Comparison of ENCODE assay signal across 22 cellular contexts in the genomic region with DNA sequence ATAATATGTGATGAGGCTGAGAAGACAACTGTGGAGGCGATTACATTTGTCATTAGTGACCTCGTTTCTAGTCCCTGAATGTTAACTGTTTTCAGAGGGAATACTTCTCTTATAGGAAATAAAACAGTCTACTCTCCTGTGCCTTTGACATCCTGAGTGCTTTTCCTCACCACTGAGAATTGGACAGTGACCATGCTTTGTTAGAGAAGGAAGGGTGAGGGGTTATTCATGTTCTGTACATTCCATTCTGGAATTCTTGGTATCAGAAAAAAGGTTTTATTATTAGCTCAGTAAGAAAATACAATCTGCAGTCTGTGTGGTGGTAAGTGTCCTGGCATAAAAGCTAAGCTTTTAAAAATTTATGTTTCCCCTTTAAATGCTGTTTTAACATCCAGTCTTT.
DNase-seq lines count a peak whose midpoint lies in the region; ATAC-seq, FAIRE-seq and TF ChIP-seq lines count a peak whose summit lies in the region.
"Had no signal": no experiment of that assay in that cellular context is flagged by ENCODE, and none has a peak within 500 bp of the region (broad histone marks: within the 10 kb centered on the region; RNA-seq: fewer than 3 reads in every experiment).

No MANE protein-coding gene starts in this region.

- no peak for DNase-seq in H54 (ENCODE audit: insufficient read length, low spot score)
- peak; percentile 10 to 16 for DNase-seq in cardiac fibroblast (ENCODE audit: low read depth in 2 of 2)
- DNase-seq in iris pigment epithelial cell (ENCODE audit: low read depth) = peak; percentile 18
- DNase-seq in smooth muscle cell of the brain vasculature (ENCODE audit: low read depth, low spot score) = peak; percentile 13
- no peak for DNase-seq in NCI-H1436 treated with DMSO at 0.1 percent for 48 hours (lab: John Stamatoyannopoulos, UW)
- DNase-seq in stimulated activated naive CD8-positive, alpha-beta T cell treated with anti-CD3 and anti-CD28 coated beads, Interleukin-15, amount 100 ng/mL, for 72 hours = no peak
- no peak for DNase-seq in Kasumi-1 (lab: John Stamatoyannopoulos, UW)
- DNase-seq: activated CD8-positive, alpha-beta memory T cell treated with anti-CD3 and anti-CD28 coated beads for 24 hours; COR-L47; gastrocnemius medialis; MM.1S; NCI-H1694; NCI-H2171 treated with DMSO at 0.1 percent for 48 hours; OCI-M1; SHP77 treated with DMSO at 0.1 percent for 48 hours; stimulated activated CD4-positive, alpha-beta T cell treated with anti-CD3 and anti-CD28 coated beads, Interleukin-4, amount 100 ng/mL, for 4 hours; stomach; T-cell; upper lobe of left lung had no signal

- ATAC-seq in stimulated activated naive CD8-positive, alpha-beta T cell treated with anti-CD3 and anti-CD28 coated beads, Interleukin-15, amount 100 ng/mL, for 72 hours = no peak
- ATAC-seq: gastrocnemius medialis, T-cell had no signal

- no peaks in the 10 kb centered on the region for H3K4me1 Mint-ChIP-seq in stimulated activated naive CD8-positive, alpha-beta T cell treated with anti-CD3 and anti-CD28 coated beads, Interleukin-15, amount 100 ng/mL, for 72 hours
- H3K4me1 Mint-ChIP-seq: activated naive CD4-positive, alpha-beta T cell treated with anti-CD3 and anti-CD28 coated beads, Interleukin-2, amount 50 U/mL, for 24 hours; B cell; T-cell had no signal

- no peak overlapping the region for H3K27ac Mint-ChIP-seq in stimulated activated naive CD8-positive, alpha-beta T cell treated with anti-CD3 and anti-CD28 coated beads, Interleukin-15, amount 100 ng/mL, for 72 hours
- H3K27ac Mint-ChIP-seq: activated naive CD4-positive, alpha-beta T cell treated with anti-CD3 and anti-CD28 coated beads, Interleukin-2, amount 50 U/mL, for 24 hours; B cell; T-cell had no signal

- H3K9me3 Mint-ChIP-seq in stimulated activated naive CD8-positive, alpha-beta T cell treated with anti-CD3 and anti-CD28 coated beads, Interleukin-15, amount 100 ng/mL, for 72 hours = no peaks in the 10 kb centered on the region
- H3K9me3 Mint-ChIP-seq: activated naive CD4-positive, alpha-beta T cell treated with anti-CD3 and anti-CD28 coated beads, Interleukin-2, amount 50 U/mL, for 24 hours had no signal

- TF ChIP-seq CTCF in cardiac fibroblast (IDR thresholded peaks at IDR 0.05; ENCODE audit: low read depth, low read length) = no peak

- peaks cover 14% of the 10 kb centered on the region for H3K27me3 Mint-ChIP-seq in stimulated activated naive CD8-positive, alpha-beta T cell treated with anti-CD3 and anti-CD28 coated beads, Interleukin-15, amount 100 ng/mL, for 72 hours
- H3K27me3 Mint-ChIP-seq: B cell had no signal

- TF ChIP-seq POLR2A in H54 (IDR thresholded peaks at IDR 0.05; ENCODE audit: low read depth, low read length) = no peak

- no peak overlapping the region for H3K4me3 Mint-ChIP-seq in stimulated activated naive CD8-positive, alpha-beta T cell treated with anti-CD3 and anti-CD28 coated beads, Interleukin-15, amount 100 ng/mL, for 72 hours
- H3K4me3 Mint-ChIP-seq: activated naive CD4-positive, alpha-beta T cell treated with anti-CD3 and anti-CD28 coated beads, Interleukin-2, amount 50 U/mL, for 24 hours; B cell; T-cell had no signal

- FAIRE-seq in H54 (lab: Jason Lieb, UNC) = peak; percentile 23
- FAIRE-seq: TTC549 had no signal

- no peak overlapping the region for H3K4me3 ChIP-seq in cardiac fibroblast (replicated peaks in 1 of 2; ENCODE audit: low read depth in 2 of 2, low read length in 2 of 2)
- H3K4me3 ChIP-seq: gastrocnemius medialis, stomach, upper lobe of left lung had no signal

Comparison
In these comparisons a context has a peak if more than half of its experiments do, and no peak if none do; other contexts are left out.
1. DNase-seq: peak in cardiac fibroblast (2 of 2), iris pigment epithelial cell (single experiment) and smooth muscle cell of the brain vasculature (single experiment); none in H54 (single experiment), NCI-H1436 treated with DMSO at 0.1 percent for 48 hours (single experiment), stimulated activated naive CD8-positive, alpha-beta T cell treated with anti-CD3 and anti-CD28 coated beads, Interleukin-15, amount 100 ng/mL, for 72 hours (0 of 2) and Kasumi-1 (0 of 2).